ENCODE assay signal across 8 cellular contexts in the genomic region with DNA sequence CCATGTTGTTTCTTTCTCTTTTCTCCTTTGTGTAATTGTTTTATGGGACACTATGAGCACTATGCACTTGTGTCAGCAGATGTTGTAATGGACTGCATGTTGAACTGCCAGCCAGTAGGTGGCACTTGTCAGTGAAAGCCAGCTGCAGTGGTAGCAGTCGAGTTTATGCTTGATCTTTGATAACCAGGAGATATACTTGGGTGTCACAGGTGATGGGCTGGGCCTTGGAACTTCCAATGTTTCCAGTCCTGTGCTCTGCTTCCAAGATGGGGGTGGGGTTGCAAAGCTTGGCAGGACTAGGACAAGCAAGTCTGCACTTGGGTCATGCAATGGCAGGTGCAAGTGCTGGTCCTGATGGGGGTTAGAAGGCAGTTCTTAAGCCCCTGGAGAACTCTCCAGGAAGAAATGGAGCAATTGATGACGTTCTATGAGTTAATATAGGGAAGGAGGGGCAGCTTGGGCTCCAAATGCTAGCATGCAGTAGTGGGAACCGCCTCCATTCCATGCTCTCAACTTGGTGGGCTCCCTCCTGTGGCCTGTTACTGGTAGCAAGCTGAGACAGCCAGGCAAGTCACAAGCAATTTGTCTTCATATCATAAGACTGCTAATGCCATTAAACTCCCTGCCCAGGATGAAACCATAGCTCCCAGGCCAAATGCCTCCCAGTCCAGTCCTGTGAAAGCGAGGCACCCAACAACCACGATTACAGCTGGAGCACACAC. TPM values are rescaled to one million over a fixed set of nuclear protein-coding genes. Genes with fewer than 3 reads are reported as not detected.
DNase-seq lines count a peak whose midpoint lies in the region; ATAC-seq and TF ChIP-seq lines count a peak whose summit lies in the region.
"Had no signal": no experiment of that assay in that cellular context is flagged by ENCODE, and none has a peak within 500 bp of the region (broad histone marks: within the 10 kb centered on the region; RNA-seq: fewer than 3 reads in every experiment).

No MANE protein-coding gene starts in this region.

- H3K27ac Mint-ChIP-seq in WTC11 = no peak overlapping the region
- H3K27ac Mint-ChIP-seq in nephron progenitor cell = peak overlapping the region; percentile 7
- H3K27ac Mint-ChIP-seq: activated naive CD8-positive, alpha-beta T cell had no signal

- H3K36me3 Mint-ChIP-seq in WTC11 = no peaks in the 10 kb centered on the region
- H3K36me3 Mint-ChIP-seq in nephron progenitor cell (ENCODE audit: low read depth) = no peaks in the 10 kb centered on the region
- H3K36me3 Mint-ChIP-seq: activated naive CD8-positive, alpha-beta T cell had no signal

- H3K4me1 Mint-ChIP-seq in WTC11 = peaks cover 4% of the 10 kb centered on the region
- peaks cover 5% of the 10 kb centered on the region for H3K4me1 Mint-ChIP-seq in nephron progenitor cell

- POLR2A ChIA-PET in WTC11 (lab: Charles Lee) = no interaction called here

- CTCF ChIA-PET in WTC11 (lab: Charles Lee) = interaction anchor here (0.5 to 1.5 kb wide), 14 partner anchors 9 to 642 kb away, joined by 3 to 7 read pairs (median 4); partner anchors contain the start of gene HTR1F

- no peaks in the 10 kb centered on the region for H3K27me3 Mint-ChIP-seq in WTC11 (ENCODE audit: low read depth)
- peaks cover 4% of the 10 kb centered on the region for H3K27me3 Mint-ChIP-seq in nephron progenitor cell (ENCODE audit: low read depth, poor library complexity)

- H3K9me3 Mint-ChIP-seq in WTC11 (peaks cover 21% of the 10 kb centered on the region), nephron progenitor cell (peaks cover 13% of the 10 kb centered on the region)

- H3K4me3 Mint-ChIP-seq in WTC11 (no peak overlapping the region), nephron progenitor cell (no peak overlapping the region)
- H3K4me3 Mint-ChIP-seq: activated naive CD8-positive, alpha-beta T cell had no signal

- H3K4me3 ChIP-seq in GM12864 (ENCODE audit: low read depth, low read length) = no peak overlapping the region
- no peak overlapping the region for H3K4me3 ChIP-seq in epithelial cell of proximal tubule (ENCODE audit: low read depth, low read length)

- ATAC-seq in GM21390 (IDR thresholded peaks at IDR 0.05; ENCODE audit: unreplicated experiment) (peak; percentile 97), HG03521 (IDR thresholded peaks at IDR 0.05; ENCODE audit: unreplicated experiment) (peak; percentile 98), WTC11 (peak; percentile 93)

- peak; percentile 88 for TF ChIP-seq CTCF in GM12864 (IDR thresholded peaks at IDR 0.05; ENCODE audit: low read depth, low read length, missing control alignments)
- peak; percentile 53 for TF ChIP-seq CTCF in WTC11 (IDR thresholded peaks at IDR 0.05)
- peak; percentile 88 for TF ChIP-seq CTCF in epithelial cell of proximal tubule (conservative IDR thresholded peaks at IDR 0.05; ENCODE audit: low read depth, low read length)
- peak; percentile 57 for TF ChIP-seq CTCF in nephron progenitor cell (IDR thresholded peaks at IDR 0.05)

- DNase-seq in GM12864 (ENCODE audit: low read depth) = peak; percentile 30
- DNase-seq in WTC11 (ENCODE audit: low spot score) = peak; percentile 37
- peak; percentile 0 for DNase-seq in epithelial cell of proximal tubule (ENCODE audit: low read depth)
- peak; percentile 10 for DNase-seq in nephron progenitor cell
- no peak for DNase-seq in cerebellar nuclear complex (lab: John Stamatoyannopoulos, UW)

TF ChIP-seq in WTC11, 78 proteins besides CTCF, POLR2A, EP300 and RAD21:
- TF ChIP-seq MYBL2 (CRISPR knock-in tag; IDR thresholded peaks at IDR 0.05) (no peak), USF2 (CRISPR knock-in tag; IDR thresholded peaks at IDR 0.05) (no peak), HMGXB4 (CRISPR knock-in tag; IDR thresholded peaks at IDR 0.05) (no peak), MAX (CRISPR knock-in tag; IDR thresholded peaks at IDR 0.05) (no peak), ZNF416 (CRISPR knock-in tag; IDR thresholded peaks at IDR 0.05) (no peak), CBFB (CRISPR knock-in tag; IDR thresholded peaks at IDR 0.05; ENCODE audit: low read depth) (no peak)

RNA-seq across cellular contexts. Expression of gene HTR1F, which starts 21.0 kb away (rescaled TPM):
- total RNA-seq in WTC11 (2021) = 0.30 to 0.59 TPM (median 0.50 TPM) in 3 replicates
- total RNA-seq in epithelial cell of proximal tubule = not detected in 2 replicates

Comparison
In these comparisons a context has a peak if more than half of its experiments do, and no peak if none do; other contexts are left out.
1. DNase-seq: peak in GM12864 (single experiment), WTC11 (single experiment), epithelial cell of proximal tubule (single experiment) and nephron progenitor cell (single experiment); none in cerebellar nuclear complex (0 of 2).
2. Peak in every context shown above with its lines, with median percentiles within 50 percentile points of each other: CTCF ChIP-seq and ATAC-seq.